Comparison of ENCODE assay signal across 18 cellular contexts in genomic region chr18:6807504-6808257, GRCh38.
DNase-seq lines count a peak whose midpoint lies in the region; ATAC-seq, FAIRE-seq and TF ChIP-seq lines count a peak whose summit lies in the region.
"Had no signal": no experiment of that assay in that cellular context is flagged by ENCODE, and none has a peak within 500 bp of the region (broad histone marks: within the 10 kb centered on the region; RNA-seq: fewer than 3 reads in every experiment).

No MANE protein-coding gene starts in this region.

- intact Hi-C loops in gastrocnemius medialis (cut with DNase I; ENCODE audit: low total_unique reads) = no loop called here

- H3K4me1 ChIP-seq in HEK293 (ENCODE audit: control insufficient read depth, insufficient read depth, low read length) (peaks cover 9% of the 10 kb centered on the region; the same call in 1 of the 2 replicates), gastrocnemius medialis (peaks cover 0 to 5% of the 10 kb centered on the region in 2 donors)

- no peaks in the 10 kb centered on the region for H3K36me3 ChIP-seq in HEK293 (ENCODE audit: control insufficient read depth in 2 of 2, insufficient read depth in 1 of 2, low read length in 2 of 2)
- H3K36me3 ChIP-seq in gastrocnemius medialis = no peaks in the 10 kb centered on the region

- H3K4me3 ChIP-seq in HEK293 (ENCODE audit: low read depth, low read length) (no peak overlapping the region), gastrocnemius medialis (peak overlapping the region in 3 of 4 donors; percentile 6 to 35 (median 9))

- peak overlapping the region; percentile 74 for H3K27ac ChIP-seq in HEK293 (ENCODE audit: extremely low read depth, low read depth, low read length)
- H3K27ac ChIP-seq in gastrocnemius medialis = peak overlapping the region in 1 of 4 donors; percentile 30

- FAIRE-seq in GM19239 (lab: Jason Lieb, UNC) = no peak

- ATAC-seq in gastrocnemius medialis = peak in 1 of 2 donors; percentile 68

- no peaks in the 10 kb centered on the region; the same call in 1 of the 2 replicates for H3K9me3 ChIP-seq in HEK293 (ENCODE audit: control insufficient read depth, insufficient read depth, low read depth, low read length)
- H3K9me3 ChIP-seq in gastrocnemius medialis = peaks cover 0 to 3% (median 0%) of the 10 kb centered on the region in 3 donors

- TF ChIP-seq POLR2A in gastrocnemius medialis (IDR thresholded peaks at IDR 0.05) = no peak

- DNase-seq in NCI-H748 treated with DMSO at 0.1 percent for 48 hours (lab: John Stamatoyannopoulos, UW) (peak; percentile 33), glomerular endothelial cell (ENCODE audit: extremely low read depth, low read depth, low spot score) (peak; percentile 39), gastrocnemius medialis (no peak), NCI-H1694 treated with DMSO at 0.1 percent for 48 hours (lab: John Stamatoyannopoulos, UW) (no peak), GM19239 (ENCODE audit: insufficient read length, low spot score) (no peak)
- DNase-seq in central memory CD4-positive, alpha-beta T cell = no peak
- DNase-seq: activated CD4-positive, CD25-positive, alpha-beta regulatory T cell treated with anti-CD3 and anti-CD28 coated beads, Interleukin-2, amount 50 U/mL, for 72 hours; activated CD8-positive, alpha-beta memory T cell treated with anti-CD3 and anti-CD28 coated beads for 24 hours; activated naive CD4-positive, alpha-beta T cell treated with anti-CD3 and anti-CD28 coated beads, Interleukin-2, amount 50 U/mL, for 16 hours; activated T-cell treated with anti-CD3 and anti-CD28 coated beads, Interleukin-2, amount 50 U/mL, for 48 hours; aorta; CD4-positive, alpha-beta T cell; DND-41; KG1; stimulated activated CD4-positive, alpha-beta T cell treated with anti-CD3 and anti-CD28 coated beads, Interleukin-12 subunit alpha, Interleukin-12 subunit beta, amount 100 ng/mL, for 4 hours; substantia nigra; T-helper 9 cell had no signal

- TF ChIP-seq CTCF in HEK293 (tag by site-specific recombination; IDR thresholded peaks at IDR 0.05) (no peak), gastrocnemius medialis (IDR thresholded peaks at IDR 0.05 in 4 of 5, conservative IDR thresholded peaks at IDR 0.05 in 1 of 5) (no peak)

- in situ Hi-C loops in gastrocnemius medialis (cut with MboI; ENCODE audit: low sequenced_read_pairs in 4 of 4) = loop anchor here in 1 of 4 donors (25.0 kb wide), 1 partner anchor 95 kb away; no protein-coding TSS in a partner anchor

- CTCF ChIA-PET in HEK293 (lab: Yijun Ruan, JAX) = interaction anchor here (0.6 to 1.6 kb wide), 2 partner anchors 21 to 261 kb away, joined by 3 to 4 read pairs; no protein-coding TSS in a partner anchor

- no peaks in the 10 kb centered on the region for H3K27me3 ChIP-seq in gastrocnemius medialis

- POLR2A ChIA-PET in HEK293 (lab: Yijun Ruan, JAX) = no interaction called here

TF ChIP-seq in HEK293, 187 proteins besides CTCF, POLR2A, EP300 and RAD21 (continues in another document):
- no peak for TF ChIP-seq BCL11B (tag by site-specific recombination; IDR thresholded peaks at IDR 0.05; ENCODE audit: low read depth)
- TF ChIP-seq OSR2 (tag by site-specific recombination; IDR thresholded peaks at IDR 0.05) = peak; percentile 83
- no peak for TF ChIP-seq ZNF629 (tag by site-specific recombination; IDR thresholded peaks at IDR 0.05)
- no peak for TF ChIP-seq ZBTB20 (tag by site-specific recombination; IDR thresholded peaks at IDR 0.05)
- TF ChIP-seq GLIS1 (tag by site-specific recombination; IDR thresholded peaks at IDR 0.05) = peak; percentile 34; the same call in 1 of the 2 replicates
- TF ChIP-seq ZNF600 (tag by site-specific recombination; IDR thresholded peaks at IDR 0.05) = no peak
- TF ChIP-seq ZNF157 (tag by site-specific recombination; IDR thresholded peaks at IDR 0.05) = no peak
- TF ChIP-seq, protein P1, sequence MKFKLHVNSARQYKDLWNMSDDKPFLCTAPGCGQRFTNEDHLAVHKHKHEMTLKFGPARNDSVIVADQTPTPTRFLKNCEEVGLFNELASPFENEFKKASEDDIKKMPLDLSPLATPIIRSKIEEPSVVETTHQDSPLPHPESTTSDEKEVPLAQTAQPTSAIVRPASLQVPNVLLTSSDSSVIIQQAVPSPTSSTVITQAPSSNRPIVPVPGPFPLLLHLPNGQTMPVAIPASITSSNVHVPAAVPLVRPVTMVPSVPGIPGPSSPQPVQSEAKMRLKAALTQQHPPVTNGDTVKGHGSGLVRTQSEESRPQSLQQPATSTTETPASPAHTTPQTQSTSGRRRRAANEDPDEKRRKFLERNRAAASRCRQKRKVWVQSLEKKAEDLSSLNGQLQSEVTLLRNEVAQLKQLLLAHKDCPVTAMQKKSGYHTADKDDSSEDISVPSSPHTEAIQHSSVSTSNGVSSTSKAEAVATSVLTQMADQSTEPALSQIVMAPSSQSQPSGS (tag by site-specific recombination; IDR thresholded peaks at IDR 0.05; ENCODE audit: low read depth) = peak; percentile 33; the same call in 1 of the 2 replicates
- TF ChIP-seq, protein P2, sequence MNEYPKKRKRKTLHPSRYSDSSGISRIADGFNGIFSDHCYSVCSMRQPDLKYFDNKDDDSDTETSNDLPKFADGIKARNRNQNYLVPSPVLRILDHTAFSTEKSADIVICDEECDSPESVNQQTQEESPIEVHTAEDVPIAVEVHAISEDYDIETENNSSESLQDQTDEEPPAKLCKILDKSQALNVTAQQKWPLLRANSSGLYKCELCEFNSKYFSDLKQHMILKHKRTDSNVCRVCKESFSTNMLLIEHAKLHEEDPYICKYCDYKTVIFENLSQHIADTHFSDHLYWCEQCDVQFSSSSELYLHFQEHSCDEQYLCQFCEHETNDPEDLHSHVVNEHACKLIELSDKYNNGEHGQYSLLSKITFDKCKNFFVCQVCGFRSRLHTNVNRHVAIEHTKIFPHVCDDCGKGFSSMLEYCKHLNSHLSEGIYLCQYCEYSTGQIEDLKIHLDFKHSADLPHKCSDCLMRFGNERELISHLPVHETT (tag by site-specific recombination; IDR thresholded peaks at IDR 0.05) = 0 out of 2 replicates have a peak, but pooled peaks have one; percentile 39
- TF ChIP-seq, protein P3, sequence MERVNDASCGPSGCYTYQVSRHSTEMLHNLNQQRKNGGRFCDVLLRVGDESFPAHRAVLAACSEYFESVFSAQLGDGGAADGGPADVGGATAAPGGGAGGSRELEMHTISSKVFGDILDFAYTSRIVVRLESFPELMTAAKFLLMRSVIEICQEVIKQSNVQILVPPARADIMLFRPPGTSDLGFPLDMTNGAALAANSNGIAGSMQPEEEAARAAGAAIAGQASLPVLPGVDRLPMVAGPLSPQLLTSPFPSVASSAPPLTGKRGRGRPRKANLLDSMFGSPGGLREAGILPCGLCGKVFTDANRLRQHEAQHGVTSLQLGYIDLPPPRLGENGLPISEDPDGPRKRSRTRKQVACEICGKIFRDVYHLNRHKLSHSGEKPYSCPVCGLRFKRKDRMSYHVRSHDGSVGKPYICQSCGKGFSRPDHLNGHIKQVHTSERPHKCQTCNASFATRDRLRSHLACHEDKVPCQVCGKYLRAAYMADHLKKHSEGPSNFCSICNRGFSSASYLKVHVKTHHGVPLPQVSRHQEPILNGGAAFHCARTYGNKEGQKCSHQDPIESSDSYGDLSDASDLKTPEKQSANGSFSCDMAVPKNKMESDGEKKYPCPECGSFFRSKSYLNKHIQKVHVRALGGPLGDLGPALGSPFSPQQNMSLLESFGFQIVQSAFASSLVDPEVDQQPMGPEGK (tag by site-specific recombination; IDR thresholded peaks at IDR 0.05) = no peak
- TF ChIP-seq YY1 (tag by site-specific recombination; IDR thresholded peaks at IDR 0.05) = no peak
- TF ChIP-seq ZNF311 (tag by site-specific recombination; IDR thresholded peaks at IDR 0.05; ENCODE audit: borderline replicate concordance) = no peak
- TF ChIP-seq ZNF621 (tag by site-specific recombination; IDR thresholded peaks at IDR 0.05) = no peak
- TF ChIP-seq ZEB2 (tag by site-specific recombination; IDR thresholded peaks at IDR 0.05) = 0 out of 2 replicates have a peak, but pooled peaks have one; percentile 35
- no peak for TF ChIP-seq ZBTB44 (tag by site-specific recombination; IDR thresholded peaks at IDR 0.05)
- TF ChIP-seq, protein P4, sequence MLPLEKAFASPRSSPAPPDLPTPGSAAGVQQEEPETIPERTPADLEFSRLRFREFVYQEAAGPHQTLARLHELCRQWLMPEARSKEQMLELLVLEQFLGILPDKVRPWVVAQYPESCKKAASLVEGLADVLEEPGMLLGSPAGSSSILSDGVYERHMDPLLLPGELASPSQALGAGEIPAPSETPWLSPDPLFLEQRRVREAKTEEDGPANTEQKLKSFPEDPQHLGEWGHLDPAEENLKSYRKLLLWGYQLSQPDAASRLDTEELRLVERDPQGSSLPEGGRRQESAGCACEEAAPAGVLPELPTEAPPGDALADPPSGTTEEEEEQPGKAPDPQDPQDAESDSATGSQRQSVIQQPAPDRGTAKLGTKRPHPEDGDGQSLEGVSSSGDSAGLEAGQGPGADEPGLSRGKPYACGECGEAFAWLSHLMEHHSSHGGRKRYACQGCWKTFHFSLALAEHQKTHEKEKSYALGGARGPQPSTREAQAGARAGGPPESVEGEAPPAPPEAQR (tag by site-specific recombination; IDR thresholded peaks at IDR 0.05) = no peak

Comparison
In these comparisons a context has a peak if more than half of its experiments do, and no peak if none do; other contexts are left out.
1. DNase-seq: peak in NCI-H748 treated with DMSO at 0.1 percent for 48 hours (single experiment) and glomerular endothelial cell (single experiment); none in gastrocnemius medialis (0 of 2), NCI-H1694 treated with DMSO at 0.1 percent for 48 hours (single experiment), central memory CD4-positive, alpha-beta T cell (single experiment) and GM19239 (single experiment).